16 cellular contexts compared by ENCODE assay signal in the genomic region with DNA sequence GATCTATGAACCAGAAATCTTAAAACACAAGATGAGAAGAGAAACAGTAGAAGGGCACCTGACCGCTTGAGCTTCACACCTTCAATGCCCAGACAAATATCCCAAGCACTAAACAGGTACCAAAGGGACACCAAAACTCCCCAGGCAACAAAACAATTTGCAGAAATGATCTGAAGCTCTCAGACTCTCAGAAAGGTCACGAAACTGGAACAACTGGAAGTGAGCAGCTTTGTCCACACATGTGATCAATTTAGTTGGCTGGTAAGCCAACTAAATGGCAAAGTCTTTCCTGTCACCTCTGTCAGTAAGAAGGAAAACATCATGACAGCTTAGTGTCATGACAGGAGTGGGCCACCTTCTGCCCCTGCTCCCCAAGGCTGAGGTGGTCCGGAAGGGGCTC. TPM values are rescaled to one million over a fixed set of nuclear protein-coding genes. Genes with fewer than 3 reads are reported as not detected.
DNase-seq lines count a peak whose midpoint lies in the region; ATAC-seq and TF ChIP-seq lines count a peak whose summit lies in the region.
"Had no signal": no experiment of that assay in that cellular context is flagged by ENCODE, and none has a peak within 500 bp of the region (broad histone marks: within the 10 kb centered on the region; RNA-seq: fewer than 3 reads in every experiment).

No MANE protein-coding gene starts in this region.

- peak overlapping the region; percentile 70 for H3K4me3 Mint-ChIP-seq in type B pancreatic cell

- WGBS in esophagus squamous epithelium, 2 donors: 69 to 73% methylated on average over 3 of the region's 3 CpGs

- H3K27me3 Mint-ChIP-seq in type B pancreatic cell: no peaks in the 10 kb centered on the region

- no peaks in the 10 kb centered on the region for H3K9me3 Mint-ChIP-seq in type B pancreatic cell

- intact Hi-C loops in left ventricle myocardium inferior (cut with micrococcal nuclease) (no loop called here), left cardiac atrium (cut with DNase I) (no loop called here), esophagus squamous epithelium (cut with DNase I) (no loop called here)

- H3K4me3 ChIP-seq in left ventricle myocardium inferior: no peak overlapping the region
- H3K4me3 ChIP-seq in SK-N-MC: no peak overlapping the region
- no peak overlapping the region for H3K4me3 ChIP-seq in esophagus squamous epithelium
- H3K4me3 ChIP-seq: spleen, stomach had no signal

- peaks cover 10% of the 10 kb centered on the region for H3K36me3 ChIP-seq in left ventricle myocardium inferior
- H3K36me3 ChIP-seq in SK-N-MC (ENCODE audit: insufficient read depth, low read length): no peaks in the 10 kb centered on the region
- H3K36me3 ChIP-seq in esophagus squamous epithelium: peaks cover 6 to 60% (median 9%) of the 10 kb centered on the region in 3 donors

- peak overlapping the region; percentile 15 for H3K9ac ChIP-seq in SK-N-MC (ENCODE audit: insufficient read length)

- no peak for TF ChIP-seq POLR2A in esophagus squamous epithelium (IDR thresholded peaks at IDR 0.05)

- no peaks in the 10 kb centered on the region for H3K27me3 ChIP-seq in left ventricle myocardium inferior (ENCODE audit: low read depth)
- H3K27me3 ChIP-seq in esophagus squamous epithelium: no peaks in the 10 kb centered on the region
- H3K27me3 ChIP-seq: spleen, stomach had no signal

- H3K4me1 Mint-ChIP-seq in type B pancreatic cell (ENCODE audit: unreplicated experiment): peaks cover 30% of the 10 kb centered on the region

- peaks cover 12% of the 10 kb centered on the region for H3K36me3 Mint-ChIP-seq in type B pancreatic cell

- H3K9me3 ChIP-seq in left ventricle myocardium inferior (replicated peaks) (no peaks in the 10 kb centered on the region), SK-N-MC (ENCODE audit: low read depth, low read length) (no peaks in the 10 kb centered on the region), esophagus squamous epithelium (no peaks in the 10 kb centered on the region)
- H3K9me3 ChIP-seq: spleen, stomach had no signal

- H3K27ac Mint-ChIP-seq in type B pancreatic cell: peak overlapping the region; percentile 87

- TF ChIP-seq CTCF in left ventricle myocardium inferior (IDR thresholded peaks at IDR 0.05; ENCODE audit: borderline replicate concordance): no peak
- no peak for TF ChIP-seq CTCF in esophagus squamous epithelium (IDR thresholded peaks at IDR 0.05)
- no peak for TF ChIP-seq CTCF in type B pancreatic cell (conservative IDR thresholded peaks at IDR 0.05)

- H3K27ac ChIP-seq in left ventricle myocardium inferior (replicated peaks) (peak overlapping the region; percentile 58), SK-N-MC (no peak overlapping the region), esophagus squamous epithelium (peak overlapping the region; percentile 54 to 99 (median 98))
- H3K27ac ChIP-seq: stomach had no signal

- DNase-seq in left ventricle myocardium inferior (no peak), left cardiac atrium (no peak), SK-N-MC (ENCODE audit: low read depth, low spot score) (no peak), esophagus squamous epithelium (lab: John Stamatoyannopoulos, UW) (no peak), type B pancreatic cell (ENCODE audit: extremely low spot score, unreplicated experiment) (no peak)
- DNase-seq: activated CD4-positive, alpha-beta T cell treated with anti-CD3 and anti-CD28 coated beads for 48 hours; activated gamma-delta T cell; hippocampal formation; IMR-90; left colon; NCI-H1048; NCI-H748 treated with DMSO at 0.1 percent for 48 hours; stomach had no signal

- no peak for ATAC-seq in left cardiac atrium
- ATAC-seq in GM21367 (IDR thresholded peaks at IDR 0.05; ENCODE audit: unreplicated experiment): no peak
- no peak for ATAC-seq in GM19397 (IDR thresholded peaks at IDR 0.05; ENCODE audit: unreplicated experiment)
- ATAC-seq: left colon had no signal

- H3K4me1 ChIP-seq in left ventricle myocardium inferior (peaks cover 74% of the 10 kb centered on the region), esophagus squamous epithelium (peaks cover 33 to 86% (median 40%) of the 10 kb centered on the region in 3 donors)

RNA-seq across cellular contexts. Expression of gene IPPK, which starts 4.1 kb away (rescaled TPM):
- total RNA-seq in left ventricle myocardium inferior (7.3 TPM), left cardiac atrium (10 to 100 TPM in 1 of 2 donors, 1 to 10 TPM in 1; 6.1 to 19.6 TPM), esophagus squamous epithelium (10 to 100 TPM; 41.8 to 86.9 (median 46.1) TPM), type B pancreatic cell (ENCODE audit: low replicate concordance) (8.1 and 11.6 TPM in 2 replicates)
